Comparison of ENCODE assay signal across 9 cellular contexts in the genomic region with DNA sequence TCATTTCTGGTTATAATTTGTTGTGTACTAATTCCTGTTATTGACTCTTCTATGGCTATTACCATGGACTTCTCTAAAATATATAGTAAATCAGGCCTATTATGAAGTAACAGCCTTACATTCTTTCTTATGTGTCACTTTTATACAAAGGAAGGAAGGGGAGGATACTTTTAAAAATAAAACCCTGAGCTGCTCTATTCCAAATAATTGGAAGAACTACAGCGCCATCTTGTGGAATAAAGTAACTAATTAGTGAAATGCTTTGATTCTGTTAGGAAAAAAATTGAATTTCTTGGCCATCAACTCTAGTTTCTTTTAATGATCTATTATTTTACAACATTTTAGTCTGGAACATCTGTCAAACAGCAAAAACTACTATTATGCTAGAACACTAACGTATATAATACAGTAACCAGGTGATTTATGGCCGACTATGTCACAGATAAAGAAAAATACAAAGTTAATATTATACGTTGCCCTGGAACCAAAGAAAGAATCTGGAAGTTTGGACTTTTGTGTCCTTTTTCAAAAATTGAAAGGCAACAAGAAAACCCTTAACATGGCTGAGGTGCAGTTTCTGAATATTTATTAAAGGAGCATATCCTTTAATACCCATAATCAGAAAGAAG. TPM values are rescaled to one million over a fixed set of nuclear protein-coding genes. Genes with fewer than 3 reads are reported as not detected.
DNase-seq lines count a peak whose midpoint lies in the region; ATAC-seq, FAIRE-seq and TF ChIP-seq lines count a peak whose summit lies in the region.
"Had no signal": no experiment of that assay in that cellular context is flagged by ENCODE, and none has a peak within 500 bp of the region (broad histone marks: within the 10 kb centered on the region; RNA-seq: fewer than 3 reads in every experiment).

No MANE protein-coding gene starts in this region.

- no peak overlapping the region for H3K27ac ChIP-seq in HepG2 (ENCODE audit: extremely low read length, insufficient read depth, low read length)

- CTCF ChIA-PET in HepG2 (lab: Yijun Ruan, JAX; ENCODE audit: low intra/inter-chr PET ratio, low total read pairs): interaction anchor here (0.8 to 2.1 kb wide), 6 partner anchors 18 to 1016 kb away, joined by 3 to 15 read pairs (median 5); no protein-coding TSS in a partner anchor

- peak; percentile 29 to 36 for ATAC-seq in activated T-cell treated with anti-CD3 and anti-CD28 coated beads, Interleukin-2, amount 50 U/mL, for 72 hours (replicated peaks in 1 of 2)
- ATAC-seq in central memory CD8-positive, alpha-beta T cell (replicated peaks; ENCODE audit: extremely low read depth, poor library complexity, severe bottlenecking): peak; percentile 49
- ATAC-seq in HepG2: no peak
- ATAC-seq in HG03469 (IDR thresholded peaks at IDR 0.05; ENCODE audit: unreplicated experiment): no peak

- peak; percentile 56 for TF ChIP-seq CTCF in HepG2 (CRISPR knock-in tag; IDR thresholded peaks at IDR 0.05)

- BruUV-seq in HepG2 (replicated peaks; lab: Mats Ljungman, UMichigan): no TSS peak

- H2AFZ ChIP-seq in HepG2 (ENCODE audit: low read length): no peak overlapping the region

- H3K27me3 ChIP-seq in HepG2 (ENCODE audit: control insufficient read depth in 1 of 2, insufficient read depth in 2 of 2, low read length in 2 of 2): peaks cover 0 to 3% of the 10 kb centered on the region in 2 experiments; a peak in 1 of 5 replicates

- TF ChIP-seq EP300 in HepG2 (IDR thresholded peaks at IDR 0.05; ENCODE audit: low read depth in 2 of 2, low read length in 2 of 2) (no peak), HepG2 (CRISPR knock-in tag; IDR thresholded peaks at IDR 0.05; ENCODE audit: borderline replicate concordance) (no peak)

- WGBS in HepG2 (ENCODE audit: low lambda C conversion rate): 13% methylated on average over 4 of the region's 4 CpGs

- H3K27me3 Mint-ChIP-seq in activated T-cell treated with anti-CD3 and anti-CD28 coated beads, Interleukin-2, amount 50 U/mL, for 72 hours (ENCODE audit: low read depth): no peaks in the 10 kb centered on the region
- H3K27me3 Mint-ChIP-seq in central memory CD8-positive, alpha-beta T cell: no peaks in the 10 kb centered on the region

- no peaks in the 10 kb centered on the region for H3K36me3 ChIP-seq in HepG2 (replicated peaks in 1 of 2; ENCODE audit: control insufficient read depth in 1 of 2, insufficient read depth in 2 of 2, low read length in 2 of 2)

- no peak overlapping the region for H3K4me3 ChIP-seq in HepG2 (replicated peaks in 1 of 3; ENCODE audit: insufficient read depth in 1 of 3, low read depth in 2 of 3, low read length in 3 of 3)

- no peaks in the 10 kb centered on the region for H3K4me1 ChIP-seq in HepG2 (ENCODE audit: insufficient read depth, low read length)

- H3K4me2 ChIP-seq in HepG2 (ENCODE audit: low read depth, low read length): no peak overlapping the region

- no peaks in the 10 kb centered on the region for H3K36me3 Mint-ChIP-seq in activated T-cell treated with anti-CD3 and anti-CD28 coated beads, Interleukin-2, amount 50 U/mL, for 72 hours (ENCODE audit: insufficient read depth in 2 of 2)
- no peaks in the 10 kb centered on the region for H3K36me3 Mint-ChIP-seq in central memory CD8-positive, alpha-beta T cell (ENCODE audit: insufficient read depth)
- H3K36me3 Mint-ChIP-seq: activated naive CD4-positive, alpha-beta T cell treated with anti-CD3 and anti-CD28 coated beads, Interleukin-2, amount 50 U/mL, for 24 hours had no signal

- TF ChIP-seq POLR2A in HepG2 (IDR thresholded peaks at IDR 0.05; ENCODE audit: insufficient read depth in 1 of 2, low read depth in 2 of 2, low read length in 2 of 2): no peak

- H3K9ac ChIP-seq in HepG2 (ENCODE audit: insufficient read depth, low read depth, low read length): no peak overlapping the region

- H3K79me2 ChIP-seq in HepG2 (ENCODE audit: insufficient read depth, low read length): no peaks in the 10 kb centered on the region

- H3K9me3 Mint-ChIP-seq in activated T-cell treated with anti-CD3 and anti-CD28 coated beads, Interleukin-2, amount 50 U/mL, for 72 hours: no peaks in the 10 kb centered on the region
- no peaks in the 10 kb centered on the region for H3K9me3 Mint-ChIP-seq in central memory CD8-positive, alpha-beta T cell
- H3K9me3 Mint-ChIP-seq: activated naive CD4-positive, alpha-beta T cell treated with anti-CD3 and anti-CD28 coated beads, Interleukin-2, amount 50 U/mL, for 24 hours had no signal

- in situ Hi-C loops in HepG2 (cut with HindIII; ENCODE audit: extremely low pct_ligation_motif_present, low pct_unique_long_range_greater_than_20kb): loop anchor here (25.0 kb wide), 1 partner anchor 919 kb away; no protein-coding TSS in a partner anchor

- H3K27ac Mint-ChIP-seq in activated T-cell treated with anti-CD3 and anti-CD28 coated beads, Interleukin-2, amount 50 U/mL, for 72 hours: no peak overlapping the region
- H3K27ac Mint-ChIP-seq in central memory CD8-positive, alpha-beta T cell (ENCODE audit: low read depth): no peak overlapping the region
- H3K27ac Mint-ChIP-seq: activated naive CD4-positive, alpha-beta T cell treated with anti-CD3 and anti-CD28 coated beads, Interleukin-2, amount 50 U/mL, for 24 hours had no signal

- POLR2A ChIA-PET in HepG2 (lab: Yijun Ruan, JAX): no interaction called here

- no peak for DNase-seq in activated T-cell treated with anti-CD3 and anti-CD28 coated beads, Interleukin-2, amount 50 U/mL, for 72 hours
- DNase-seq in activated T-cell treated with anti-CD3 and anti-CD28 coated beads for 4 hours (no peak), HTR-8/SVneo (ENCODE audit: insufficient read length, low spot score) (peak; percentile 17), NOMO-1 treated with DMSO at 0.1 percent for 48 hours (lab: John Stamatoyannopoulos, UW; ENCODE audit: unreplicated experiment) (peak; percentile 77), HepG2 (ENCODE audit: low spot score) (peak; percentile 49)
- DNase-seq in central memory CD8-positive, alpha-beta T cell (ENCODE audit: low spot score in 2 of 2): no peak
- DNase-seq in activated effector memory CD4-positive, alpha-beta T cell treated with Interleukin-2 at 50 U/mL for 16 hours: no peak

- no peaks in the 10 kb centered on the region for H3K9me3 ChIP-seq in HepG2 (ENCODE audit: low read length)

- no peak for TF ChIP-seq RAD21 in HepG2 (CRISPR knock-in tag; IDR thresholded peaks at IDR 0.05)

- FAIRE-seq in HTR-8/SVneo (lab: Jason Lieb, UNC) (no peak), HepG2 (lab: Jason Lieb, UNC) (no peak)

- no peak overlapping the region for H3K4me3 Mint-ChIP-seq in activated T-cell treated with anti-CD3 and anti-CD28 coated beads, Interleukin-2, amount 50 U/mL, for 72 hours
- H3K4me3 Mint-ChIP-seq in central memory CD8-positive, alpha-beta T cell: no peak overlapping the region
- H3K4me3 Mint-ChIP-seq: activated naive CD4-positive, alpha-beta T cell treated with anti-CD3 and anti-CD28 coated beads, Interleukin-2, amount 50 U/mL, for 24 hours had no signal

- H4K20me1 ChIP-seq in HepG2 (ENCODE audit: insufficient read depth, low read length): no peaks in the 10 kb centered on the region

- intact Hi-C loops in HepG2 (cut with micrococcal nuclease; ENCODE audit: unreplicated experiment): loop anchor here (1.0 kb wide), 3 partner anchors 156 to 974 kb away; no protein-coding TSS in a partner anchor

- no peaks in the 10 kb centered on the region for H3K4me1 Mint-ChIP-seq in activated T-cell treated with anti-CD3 and anti-CD28 coated beads, Interleukin-2, amount 50 U/mL, for 72 hours (ENCODE audit: low read depth)
- no peaks in the 10 kb centered on the region for H3K4me1 Mint-ChIP-seq in central memory CD8-positive, alpha-beta T cell

TF ChIP-seq in HepG2, 621 proteins besides CTCF, POLR2A, EP300 and RAD21 (continues in another document):
- TF ChIP-seq ZNF878 (CRISPR knock-in tag; IDR thresholded peaks at IDR 0.05) (no peak), STAG1 (CRISPR knock-in tag; IDR thresholded peaks at IDR 0.05) (peak; percentile 67), SMC3 (IDR thresholded peaks at IDR 0.05; ENCODE audit: low read length) (peak; percentile 25; the same call in 1 of the 2 replicates), KDM3A (CRISPR knock-in tag; IDR thresholded peaks at IDR 0.05; ENCODE audit: low read depth) (no peak), SP5 (CRISPR knock-in tag; IDR thresholded peaks at IDR 0.05; ENCODE audit: borderline replicate concordance, low read depth) (no peak)

RNA-seq across cellular contexts. Expression of a gene that starts 55.0 kb away (rescaled TPM):
- 10 to 100 TPM; 36.3 to 66.0 TPM for total RNA-seq in activated T-cell treated with anti-CD3 and anti-CD28 coated beads, Interleukin-2, amount 50 U/mL, for 72 hours
- total RNA-seq in HepG2 (2016; rRNA removed; fragmentation: Illumina TruSeq; extraction: Trizol): 0.11 TPM in 1 of 2 replicates, not detected in the other
- not detected in 2 replicates for total RNA-seq in HepG2 (2016; cell fraction: cytosol; rRNA removed; fragmentation: Illumina TruSeq; extraction: Trizol; ENCODE audit: low read depth)
- not detected in 2 replicates for total RNA-seq in HepG2 (2016; cell fraction: insoluble cytoplasmic fraction; rRNA removed; fragmentation: Illumina TruSeq; extraction: Trizol)
- not detected in 2 replicates for total RNA-seq in HepG2 (2016; cell fraction: membrane; rRNA removed; fragmentation: Illumina TruSeq; extraction: Trizol)
- not detected in 2 replicates for total RNA-seq in HepG2 (2016; cell fraction: nucleus; rRNA removed; fragmentation: Illumina TruSeq; extraction: Trizol)
- not detected in 2 replicates for polyA plus RNA-seq in HepG2 (2011; rRNA removed)
- polyA plus RNA-seq in HepG2 (2011; cell fraction: cytosol; rRNA removed): not detected in 2 replicates
- polyA plus RNA-seq in HepG2 (2011; cell fraction: nucleus; rRNA removed): not detected in 2 replicates
- polyA plus RNA-seq in HepG2 (2012): not detected in 2 replicates
- not detected in 2 replicates for polyA plus RNA-seq in HepG2 (2016; cell fraction: cytosol; fragmentation: Illumina TruSeq; extraction: Trizol; ENCODE audit: low read depth)
- not detected in 2 replicates for polyA plus RNA-seq in HepG2 (2016; cell fraction: insoluble cytoplasmic fraction; fragmentation: Illumina TruSeq; extraction: Trizol; ENCODE audit: low read depth)
- polyA plus RNA-seq in HepG2 (2016; cell fraction: membrane; fragmentation: Illumina TruSeq; extraction: Trizol; ENCODE audit: low read depth): not detected in 2 replicates
- polyA plus RNA-seq in HepG2 (2016; cell fraction: nucleus; fragmentation: Illumina TruSeq; extraction: Trizol; ENCODE audit: insufficient read depth, low read depth): not detected in 2 replicates
- 0.77 TPM in 1 of 2 replicates, not detected in the other for polyA minus RNA-seq in HepG2 (2011; rRNA and poly(A)+ RNA removed; ENCODE audit: low replicate concordance)
- not detected in 2 replicates for polyA minus RNA-seq in HepG2 (2011; cell fraction: cytosol; rRNA and poly(A)+ RNA removed)
- not detected in 2 replicates for polyA minus RNA-seq in HepG2 (2011; cell fraction: nucleus; rRNA and poly(A)+ RNA removed)

Comparison
In these comparisons a context has a peak if more than half of its experiments do, and no peak if none do; other contexts are left out.
1. ATAC-seq: peak in activated T-cell treated with anti-CD3 and anti-CD28 coated beads, Interleukin-2, amount 50 U/mL, for 72 hours (2 of 2) and central memory CD8-positive, alpha-beta T cell (single experiment); none in HepG2 (single experiment) and HG03469 (single experiment).
2. DNase-seq: peak in HTR-8/SVneo (single experiment), NOMO-1 treated with DMSO at 0.1 percent for 48 hours (single experiment) and HepG2 (single experiment); none in activated T-cell treated with anti-CD3 and anti-CD28 coated beads, Interleukin-2, amount 50 U/mL, for 72 hours (0 of 2), activated T-cell treated with anti-CD3 and anti-CD28 coated beads for 4 hours (single experiment), central memory CD8-positive, alpha-beta T cell (0 of 2) and activated effector memory CD4-positive, alpha-beta T cell treated with Interleukin-2 at 50 U/mL for 16 hours (single experiment).
3. RNA of a gene that starts 55.0 kb away (total RNA-seq): 36.3 to 66.0 TPM in activated T-cell treated with anti-CD3 and anti-CD28 coated beads, Interleukin-2, amount 50 U/mL, for 72 hours; 0.11 TPM in HepG2; every median in the first group is over 10 times any median in the second.